21 cellular contexts compared by ENCODE assay signal in genomic region chr22:36892292-36892691, GRCh38. TPM values are rescaled to one million over a fixed set of nuclear protein-coding genes. Genes with fewer than 3 reads are reported as not detected.
DNase-seq lines count a peak whose midpoint lies in the region; ATAC-seq, FAIRE-seq and TF ChIP-seq lines count a peak whose summit lies in the region.
"Had no signal": no experiment of that assay in that cellular context is flagged by ENCODE, and none has a peak within 500 bp of the region (broad histone marks: within the 10 kb centered on the region; RNA-seq: fewer than 3 reads in every experiment).

No MANE protein-coding gene starts in this region.

- no peak for TF ChIP-seq CTCF in GM12878 (IDR thresholded peaks at IDR 0.05 in 2 of 3, conservative IDR thresholded peaks at IDR 0.05 in 1 of 3; ENCODE audit: control insufficient read depth in 2 of 3, extremely low read depth in 1 of 3, insufficient read depth in 1 of 3, low read depth in 3 of 3, low read length in 3 of 3)
- no peak for TF ChIP-seq CTCF in fibroblast of the aortic adventitia (IDR thresholded peaks at IDR 0.05; ENCODE audit: insufficient read depth, low read length)
- TF ChIP-seq CTCF in type B pancreatic cell (conservative IDR thresholded peaks at IDR 0.05): no peak
- no peak for TF ChIP-seq CTCF in osteocyte (IDR thresholded peaks at IDR 0.05)

- POLR2A ChIA-PET in activated CD4-positive, alpha-beta memory T cell treated with anti-CD3 and anti-CD28 coated beads for 36 hours (lab: Charles Lee): no interaction called here
- POLR2A ChIA-PET in activated CD4-positive, alpha-beta memory T cell treated with anti-CD3 and anti-CD28 coated beads, Interleukin-2, amount 10 ng/mL, durations not matched to agents 7 days and 5 days (lab: Charles Lee): interaction anchor here (1.6 kb wide), 1 partner anchor 18 kb away, joined by 3 read pairs; no protein-coding TSS in a partner anchor
- POLR2A ChIA-PET in GM12878 (lab: Charles Lee): interaction anchor here (1.0 to 2.5 kb wide), 3 partner anchors 9 to 26 kb away, joined by 4 to 10 read pairs (median 4); no protein-coding TSS in a partner anchor

- no peak for TF ChIP-seq EP300 in GM12878 (IDR thresholded peaks at IDR 0.05; ENCODE audit: borderline replicate concordance in 1 of 2, control insufficient read depth in 1 of 2, low read depth in 2 of 2, low read length in 2 of 2)

- peaks cover 2% of the 10 kb centered on the region for H3K4me1 Mint-ChIP-seq in activated CD4-positive, alpha-beta memory T cell treated with anti-CD3 and anti-CD28 coated beads for 36 hours (ENCODE audit: low read depth)
- peaks cover 16% of the 10 kb centered on the region for H3K4me1 Mint-ChIP-seq in activated CD4-positive, alpha-beta memory T cell treated with anti-CD3 and anti-CD28 coated beads, Interleukin-2, amount 10 ng/mL, durations not matched to agents 7 days and 5 days
- H3K4me1 Mint-ChIP-seq in type B pancreatic cell (ENCODE audit: unreplicated experiment) (no peaks in the 10 kb centered on the region), osteocyte (ENCODE audit: unreplicated experiment) (no peaks in the 10 kb centered on the region)

- H3K4me1 ChIP-seq in GM12878 (ENCODE audit: control insufficient read depth, insufficient read depth, low read length): no peaks in the 10 kb centered on the region
- H3K4me1 ChIP-seq: A549, Caco-2 had no signal

- H4K20me1 ChIP-seq in GM12878 (ENCODE audit: control insufficient read depth, insufficient read depth): no peaks in the 10 kb centered on the region

- no peaks in the 10 kb centered on the region for H3K36me3 ChIP-seq in GM12878 (ENCODE audit: control insufficient read depth in 2 of 2, insufficient read depth in 2 of 2, low read length in 1 of 2)

- peak overlapping the region; percentile 21 for H3K27ac Mint-ChIP-seq in activated CD4-positive, alpha-beta memory T cell treated with anti-CD3 and anti-CD28 coated beads for 36 hours
- no peak overlapping the region for H3K27ac Mint-ChIP-seq in activated CD4-positive, alpha-beta memory T cell treated with anti-CD3 and anti-CD28 coated beads, Interleukin-2, amount 10 ng/mL, durations not matched to agents 7 days and 5 days
- peak overlapping the region; percentile 53 for H3K27ac Mint-ChIP-seq in type B pancreatic cell
- no peak overlapping the region for H3K27ac Mint-ChIP-seq in osteocyte (ENCODE audit: unreplicated experiment)
- H3K27ac Mint-ChIP-seq: CD4-positive, alpha-beta T cell; HFFc6 had no signal

- in situ Hi-C loops in GM12878 (cut with MboI): no loop called here

- H3K4me3 Mint-ChIP-seq in activated CD4-positive, alpha-beta memory T cell treated with anti-CD3 and anti-CD28 coated beads for 36 hours: no peak overlapping the region
- H3K4me3 Mint-ChIP-seq in activated CD4-positive, alpha-beta memory T cell treated with anti-CD3 and anti-CD28 coated beads, Interleukin-2, amount 10 ng/mL, durations not matched to agents 7 days and 5 days: no peak overlapping the region
- H3K4me3 Mint-ChIP-seq in type B pancreatic cell: no peak overlapping the region
- H3K4me3 Mint-ChIP-seq in osteocyte (ENCODE audit: unreplicated experiment): no peak overlapping the region
- H3K4me3 Mint-ChIP-seq: CD4-positive, alpha-beta T cell; HFFc6 had no signal

- no peak for TF ChIP-seq RAD21 in GM12878 (IDR thresholded peaks at IDR 0.05; ENCODE audit: insufficient read depth, low read depth, low read length)

- no peak overlapping the region for H3K27ac ChIP-seq in GM12878 (ENCODE audit: control insufficient read depth, insufficient read depth)
- H3K27ac ChIP-seq: 22Rv1, A549, C4-2B had no signal

- 42% methylated on average over 2 of the region's 2 CpGs for WGBS in GM12878 (ENCODE audit: insufficient coverage, insufficient replicate concordance, low lambda C conversion rate, missing lambda C conversion rate)

- no peaks in the 10 kb centered on the region for H3K27me3 ChIP-seq in GM12878 (replicated peaks in 1 of 2; ENCODE audit: control insufficient read depth in 2 of 2, insufficient read depth in 2 of 2, low read length in 1 of 2)

- CTCF ChIA-PET in activated CD4-positive, alpha-beta memory T cell treated with anti-CD3 and anti-CD28 coated beads for 36 hours (lab: Charles Lee): interaction anchor here (0.6 to 5.6 kb wide), 2 partner anchors 36 to 340 kb away, joined by 3 to 25 read pairs; no protein-coding TSS in a partner anchor
- CTCF ChIA-PET in activated CD4-positive, alpha-beta memory T cell treated with anti-CD3 and anti-CD28 coated beads, Interleukin-2, amount 10 ng/mL, durations not matched to agents 7 days and 5 days (lab: Charles Lee): interaction anchor here (0.9 to 1.0 kb wide), 2 partner anchors 19 to 85 kb away, joined by 3 to 5 read pairs; no protein-coding TSS in a partner anchor
- CTCF ChIA-PET in GM12878 (lab: Yijun Ruan, JAX): interaction anchor here (0.8 to 3.2 kb wide), 9 partner anchors 8 to 85 kb away, joined by 3 to 21 read pairs (median 4); no protein-coding TSS in a partner anchor

- peaks cover 3% of the 10 kb centered on the region for H3K36me3 Mint-ChIP-seq in activated CD4-positive, alpha-beta memory T cell treated with anti-CD3 and anti-CD28 coated beads for 36 hours
- peaks cover 20% of the 10 kb centered on the region for H3K36me3 Mint-ChIP-seq in activated CD4-positive, alpha-beta memory T cell treated with anti-CD3 and anti-CD28 coated beads, Interleukin-2, amount 10 ng/mL, durations not matched to agents 7 days and 5 days (ENCODE audit: low read depth)
- H3K36me3 Mint-ChIP-seq in type B pancreatic cell (no peaks in the 10 kb centered on the region), osteocyte (ENCODE audit: unreplicated experiment) (no peaks in the 10 kb centered on the region)

- RAD21 ChIA-PET in GM12878 (lab: Charles Lee; ENCODE audit: unreplicated experiment): interaction anchor here (0.8 to 1.6 kb wide), 4 partner anchors 9 to 85 kb away, joined by 3 to 4 read pairs (median 3); no protein-coding TSS in a partner anchor

- FAIRE-seq in GM12878 (lab: Jason Lieb, UNC): no peak
- FAIRE-seq: A549, D721Med, HTR-8/SVneo had no signal

- no peak overlapping the region for H3K9ac ChIP-seq in GM12878 (ENCODE audit: control insufficient read depth, insufficient read depth, low read length)

- intact Hi-C loops in activated CD4-positive, alpha-beta memory T cell treated with anti-CD3 and anti-CD28 coated beads for 36 hours (cut with micrococcal nuclease): no loop called here
- intact Hi-C loops in GM12878 (cut with micrococcal nuclease; ENCODE audit: unreplicated experiment): no loop called here

- peaks cover 8% of the 10 kb centered on the region; the same call in 2 of the 3 replicates for H3K9me3 ChIP-seq in GM12878 (replicated peaks; ENCODE audit: control insufficient read depth, insufficient read depth, low read length)
- H3K9me3 ChIP-seq: A549, Caco-2 had no signal

- peaks cover 5% of the 10 kb centered on the region for H3K27me3 Mint-ChIP-seq in activated CD4-positive, alpha-beta memory T cell treated with anti-CD3 and anti-CD28 coated beads for 36 hours
- peaks cover 4% of the 10 kb centered on the region for H3K27me3 Mint-ChIP-seq in activated CD4-positive, alpha-beta memory T cell treated with anti-CD3 and anti-CD28 coated beads, Interleukin-2, amount 10 ng/mL, durations not matched to agents 7 days and 5 days
- H3K27me3 Mint-ChIP-seq in type B pancreatic cell (peaks cover 14% of the 10 kb centered on the region), osteocyte (ENCODE audit: unreplicated experiment) (peaks cover 45% of the 10 kb centered on the region)
- H3K27me3 Mint-ChIP-seq: CD4-positive, alpha-beta T cell had no signal

- no peak overlapping the region for H2AFZ ChIP-seq in GM12878 (ENCODE audit: control insufficient read depth, low read depth, low read length)

- peaks cover 12% of the 10 kb centered on the region for H3K9me3 Mint-ChIP-seq in activated CD4-positive, alpha-beta memory T cell treated with anti-CD3 and anti-CD28 coated beads for 36 hours
- H3K9me3 Mint-ChIP-seq in activated CD4-positive, alpha-beta memory T cell treated with anti-CD3 and anti-CD28 coated beads, Interleukin-2, amount 10 ng/mL, durations not matched to agents 7 days and 5 days: peaks cover 5% of the 10 kb centered on the region
- H3K9me3 Mint-ChIP-seq in type B pancreatic cell (peaks cover 4% of the 10 kb centered on the region), osteocyte (ENCODE audit: unreplicated experiment) (peaks cover 10% of the 10 kb centered on the region)
- H3K9me3 Mint-ChIP-seq: CD4-positive, alpha-beta T cell; HFFc6 had no signal

- H3K79me2 ChIP-seq in GM12878 (ENCODE audit: control insufficient read depth, insufficient read depth, low read length): no peaks in the 10 kb centered on the region

- no peak overlapping the region for H3K4me3 ChIP-seq in GM12878
- H3K4me3 ChIP-seq in fibroblast of the aortic adventitia (ENCODE audit: low read depth, low read length): no peak overlapping the region
- H3K4me3 ChIP-seq: A549 had no signal

- TF ChIP-seq POLR2A in GM12878 (IDR thresholded peaks at IDR 0.05; ENCODE audit: low read depth, low read length): no peak

- ATAC-seq in GM12878 (no peak), left lobe of liver (no peak)
- ATAC-seq: A549, HCT116 had no signal

- SMC1A ChIA-PET in GM12878 (lab: Charles Lee; ENCODE audit: uncharacterized antibody, unreplicated experiment): interaction anchor here (1.3 to 2.1 kb wide), 3 partner anchors 10 to 32 kb away, joined by 3 to 6 read pairs (median 6); partner anchors contain the start of gene NCF4

- DNase-seq in activated CD4-positive, alpha-beta memory T cell treated with anti-CD3 and anti-CD28 coated beads for 36 hours: no peak
- no peak for DNase-seq in activated CD4-positive, alpha-beta memory T cell treated with anti-CD3 and anti-CD28 coated beads, Interleukin-2, amount 10 ng/mL, durations not matched to agents 7 days and 5 days
- DNase-seq in GM12878 (ENCODE audit: low read depth, low spot score): no peak
- peak; percentile 45 for DNase-seq in fibroblast of the aortic adventitia (ENCODE audit: low read depth)
- no peak for DNase-seq in type B pancreatic cell (ENCODE audit: extremely low spot score, unreplicated experiment)
- no peak for DNase-seq in osteocyte (ENCODE audit: extremely low spot score, unreplicated experiment)
- no peak for DNase-seq in left lobe of liver (ENCODE audit: low spot score)
- DNase-seq: AML-193; Caco-2; CD4-positive, alpha-beta T cell; GDM1; GOT3; H7; HFFc6 had no signal

- no peak overlapping the region for H3K4me2 ChIP-seq in GM12878 (ENCODE audit: control insufficient read depth, insufficient read depth)
- H3K4me2 ChIP-seq: A549 had no signal

- BruUV-seq in GM12878 (replicated peaks; lab: Mats Ljungman, UMichigan): no TSS peak

RNA-seq across cellular contexts. Expression of gene CSF2RB, which starts 21.1 kb away (rescaled TPM):
- total RNA-seq in activated CD4-positive, alpha-beta memory T cell treated with anti-CD3 and anti-CD28 coated beads for 36 hours: under 1 TPM; 0.22 to 0.48 TPM
- 1 to 10 TPM; 2.3 to 3.0 TPM for total RNA-seq in activated CD4-positive, alpha-beta memory T cell treated with anti-CD3 and anti-CD28 coated beads, Interleukin-2, amount 10 ng/mL, durations not matched to agents 7 days and 5 days
- total RNA-seq in GM12878 (2013; cell fraction: nucleolus; rRNA removed): 70.3 and 76.1 TPM in 2 replicates
- total RNA-seq in GM12878 (2014; rRNA removed): 9.4 and 10.1 TPM in 2 replicates
- total RNA-seq in GM12878 (2014; rRNA removed; fragmentation: Illumina TruSeq; extraction: Trizol): 4.5 and 5.1 TPM in 2 replicates
- 8.9 and 9.4 TPM in 2 replicates for total RNA-seq in GM12878 (2021)
- polyA plus RNA-seq in GM12878 (2011; ENCODE audit: low read depth): 3.2 TPM
- polyA plus RNA-seq in GM12878 (2011; rRNA removed): 11.2 and 12.5 TPM in 2 replicates
- polyA plus RNA-seq in GM12878 (2011; cell fraction: cytosol; rRNA removed): 9.3 and 12.2 TPM in 2 replicates
- 42.1 and 51.7 TPM in 2 replicates for polyA plus RNA-seq in GM12878 (2011; cell fraction: nucleus; rRNA removed)
- polyA plus RNA-seq in GM12878 (2012): 8.3 and 8.6 TPM in 2 replicates
- polyA plus RNA-seq in GM12878 (2014; fragmentation: Illumina TruSeq; extraction: Trizol): 3.3 and 5.6 TPM in 2 replicates
- 1 to 10 TPM in 1 of 2 experiments, under 1 TPM in 1; 0.82 to 1.5 TPM for polyA plus RNA-seq in GM12878 (2014; fragmentation: Nextera tagmentation; extraction: Ambion mirVana)
- polyA plus RNA-seq in GM12878 (2014; rRNA removed): 9.9 and 10.7 TPM in 2 replicates
- polyA plus RNA-seq in GM12878 (2016; fragmentation: Nextera tagmentation; extraction: Ambion mirVana): 1 to 10 TPM; 2.7 to 3.5 TPM
- 10.5 and 25.9 TPM in 2 replicates for polyA minus RNA-seq in GM12878 (2011; rRNA and poly(A)+ RNA removed)
- polyA minus RNA-seq in GM12878 (2011; cell fraction: cytosol; rRNA and poly(A)+ RNA removed): 5.3 and 5.5 TPM in 2 replicates
- polyA minus RNA-seq in GM12878 (2011; cell fraction: nucleus; rRNA and poly(A)+ RNA removed): 11.3 and 11.5 TPM in 2 replicates
- total RNA-seq in fibroblast of the aortic adventitia (ENCODE audit: low replicate concordance): 0.81 and 0.98 TPM in 2 replicates
- 0.72 and 1.6 TPM in 2 replicates for total RNA-seq in type B pancreatic cell (ENCODE audit: low replicate concordance)
- not detected in 2 replicates for total RNA-seq in osteocyte
- total RNA-seq in left lobe of liver: 1.1 TPM
- total RNA-seq: Caco-2, H7 had no signal
- polyA plus RNA-seq: A549 had no signal

RNA-seq across cellular contexts. Expression of gene NCF4, which starts 31.5 kb away (rescaled TPM):
- 1 to 10 TPM; 8.7 to 9.3 TPM for total RNA-seq in activated CD4-positive, alpha-beta memory T cell treated with anti-CD3 and anti-CD28 coated beads for 36 hours
- 10 to 100 TPM; 59.9 to 60.1 TPM for total RNA-seq in activated CD4-positive, alpha-beta memory T cell treated with anti-CD3 and anti-CD28 coated beads, Interleukin-2, amount 10 ng/mL, durations not matched to agents 7 days and 5 days
- 26.0 and 26.7 TPM in 2 replicates for total RNA-seq in GM12878 (2013; cell fraction: nucleolus; rRNA removed)
- total RNA-seq in GM12878 (2014; rRNA removed): 91.2 and 96.2 TPM in 2 replicates
- total RNA-seq in GM12878 (2014; rRNA removed; fragmentation: Illumina TruSeq; extraction: Trizol): 58.5 and 59.3 TPM in 2 replicates
- total RNA-seq in GM12878 (2021): 65.6 and 66.5 TPM in 2 replicates
- 15.4 TPM for polyA plus RNA-seq in GM12878 (2011; ENCODE audit: low read depth)
- polyA plus RNA-seq in GM12878 (2011; rRNA removed): 74.5 and 136 TPM in 2 replicates
- polyA plus RNA-seq in GM12878 (2011; cell fraction: cytosol; rRNA removed): 163 and 194 TPM in 2 replicates
- polyA plus RNA-seq in GM12878 (2011; cell fraction: nucleus; rRNA removed): 239 and 247 TPM in 2 replicates
- polyA plus RNA-seq in GM12878 (2012): 24.0 and 30.9 TPM in 2 replicates
- 24.9 and 56.8 TPM in 2 replicates for polyA plus RNA-seq in GM12878 (2014; fragmentation: Illumina TruSeq; extraction: Trizol)
- polyA plus RNA-seq in GM12878 (2014; fragmentation: Nextera tagmentation; extraction: Ambion mirVana): 10 to 100 TPM; 22.9 to 29.8 TPM
- 82.2 and 90.3 TPM in 2 replicates for polyA plus RNA-seq in GM12878 (2014; rRNA removed)
- 10 to 100 TPM; 78.5 to 84.5 TPM for polyA plus RNA-seq in GM12878 (2016; fragmentation: Nextera tagmentation; extraction: Ambion mirVana)
- polyA minus RNA-seq in GM12878 (2011; rRNA and poly(A)+ RNA removed): 76.7 and 132 TPM in 2 replicates
- polyA minus RNA-seq in GM12878 (2011; cell fraction: cytosol; rRNA and poly(A)+ RNA removed): 33.1 and 37.9 TPM in 2 replicates
- polyA minus RNA-seq in GM12878 (2011; cell fraction: nucleus; rRNA and poly(A)+ RNA removed): 27.1 and 35.8 TPM in 2 replicates
- total RNA-seq in fibroblast of the aortic adventitia (ENCODE audit: low replicate concordance): not detected in 2 replicates
- 0.59 TPM in 1 of 2 replicates, not detected in the other for total RNA-seq in type B pancreatic cell (ENCODE audit: low replicate concordance)
- not detected in 2 replicates for total RNA-seq in osteocyte
- 2.7 TPM for total RNA-seq in left lobe of liver
- total RNA-seq: Caco-2, H7, HFFc6 had no signal
- polyA plus RNA-seq: A549, BJ had no signal

Comparison
In these comparisons a context has a peak if more than half of its experiments do, and no peak if none do; other contexts are left out.
1. H3K27ac Mint-ChIP-seq: peak in activated CD4-positive, alpha-beta memory T cell treated with anti-CD3 and anti-CD28 coated beads for 36 hours (single experiment) and type B pancreatic cell (single experiment); none in activated CD4-positive, alpha-beta memory T cell treated with anti-CD3 and anti-CD28 coated beads, Interleukin-2, amount 10 ng/mL, durations not matched to agents 7 days and 5 days (single experiment) and osteocyte (single experiment).